In genomic region chr16:2002406-2003230, GRCh38 we compare ENCODE assay signal across 18 cellular contexts. TPM values are rescaled to one million over a fixed set of nuclear protein-coding genes. Genes with fewer than 3 reads are reported as not detected.
"Had no signal": no experiment of that assay in that cellular context is flagged by ENCODE, and none has a peak within 500 bp of the region (broad histone marks: within the 10 kb centered on the region; RNA-seq: fewer than 3 reads in every experiment).

No MANE protein-coding gene starts in this region.

- H3K9me3 ChIP-seq: esophagus muscularis mucosa, prostate gland had no signal

- DNase-seq: activated B cell treated with CpG ODN at 0.5 μM for 24 hours; activated CD4-positive, alpha-beta T cell treated with anti-CD3 and anti-CD28 coated beads, Interleukin-2, amount 10 ng/mL, durations not matched to agents 24 days and 14 days; activated CD8-positive, alpha-beta T cell treated with anti-CD3 and anti-CD28 coated beads, Interleukin-2, amount 10 ng/mL, durations not matched to agents 7 days and 5 days; activated gamma-delta T cell treated with Interleukin-2 at 50 U/mL for 16 hours; brain microvascular endothelial cell; hippocampal formation; mesendoderm; stimulated activated CD4-positive, alpha-beta T cell treated with anti-CD3 and anti-CD28 coated beads, Interleukin-4, amount 100 ng/mL, for 24 hours; stimulated activated naive CD8-positive, alpha-beta T cell treated with anti-CD3 and anti-CD28 coated beads, Interleukin-15, Interleukin-2, amounts not matched to agents 100 U/mL and 50 U/mL, for 24 hours; T-helper 17 cell; trophoblast cell had no signal

- H3K4me3 ChIP-seq: coronary artery, esophagus muscularis mucosa, prostate gland, skin epidermis had no signal

- H3K27me3 ChIP-seq: brain microvascular endothelial cell, esophagus muscularis mucosa had no signal

- ATAC-seq: activated CD8-positive, alpha-beta T cell treated with anti-CD3 and anti-CD28 coated beads, Interleukin-2, amount 10 ng/mL, durations not matched to agents 7 days and 5 days; right cardiac atrium; stimulated activated naive CD8-positive, alpha-beta T cell treated with anti-CD3 and anti-CD28 coated beads, Interleukin-15, Interleukin-2, amounts not matched to agents 100 U/mL and 50 U/mL, for 24 hours; T-helper 17 cell had no signal

- H3K27ac ChIP-seq: brain microvascular endothelial cell, coronary artery, esophagus muscularis mucosa, prostate gland, skin epidermis had no signal

RNA-seq across cellular contexts. Expression of gene NPW, which starts 17.0 kb away (rescaled TPM):
- total RNA-seq: esophagus muscularis mucosa, kidney epithelial cell, right cardiac atrium had no signal
- polyA plus RNA-seq: right cardiac atrium had no signal

RNA-seq across cellular contexts. Expression of gene NOXO1, which starts 21.3 kb away (rescaled TPM):
- total RNA-seq: activated CD8-positive, alpha-beta T cell treated with anti-CD3 and anti-CD28 coated beads, Interleukin-2, amount 10 ng/mL, durations not matched to agents 7 days and 5 days; omental fat pad; right cardiac atrium had no signal
